In the genomic region with DNA sequence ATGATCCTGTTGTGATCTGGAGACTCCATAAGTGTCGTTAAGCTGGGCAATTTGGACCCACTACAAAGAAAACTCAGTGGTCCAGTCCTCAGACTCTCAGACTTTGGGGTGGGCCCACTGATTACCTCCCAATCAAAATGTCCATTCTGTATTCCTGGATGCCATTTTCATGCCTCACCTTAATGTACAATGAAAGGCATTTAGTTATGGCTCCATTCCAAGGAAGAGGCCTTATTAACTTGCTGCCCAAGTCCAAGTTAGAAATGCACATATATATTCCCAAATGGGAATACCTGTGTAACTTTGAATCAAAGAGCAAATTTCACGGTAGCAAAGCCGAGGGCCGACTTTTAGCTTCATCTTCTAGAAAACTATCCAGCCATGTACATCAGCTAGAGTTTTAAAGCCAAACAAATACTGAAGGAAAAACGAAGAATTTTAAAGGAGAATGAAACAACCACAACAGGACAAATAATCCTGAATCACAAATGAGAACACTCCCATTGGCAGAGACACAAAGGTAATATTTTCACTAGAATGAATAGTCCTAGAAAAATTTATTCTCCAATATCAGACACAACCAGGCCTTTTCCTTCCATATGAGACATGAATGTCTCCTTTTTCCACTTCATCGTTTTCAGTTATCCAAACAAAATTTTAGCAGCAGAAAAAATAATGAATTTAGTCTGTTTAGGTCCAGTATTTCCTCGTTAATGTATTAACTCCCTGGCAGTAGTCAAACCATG, we compare ENCODE assay signal across 3 cellular contexts.
TF ChIP-seq lines count a peak whose summit lies in the region.

No MANE protein-coding gene starts in this region.

TF ChIP-seq in liver, 16 proteins besides CTCF, POLR2A, EP300 and RAD21:
- TF ChIP-seq HNF4A (conservative IDR thresholded peaks at IDR 0.05) (no peak), RXRA (IDR thresholded peaks at IDR 0.05) (no peak), FOXA2 (IDR thresholded peaks at IDR 0.05) (no peak), NR2F2 (IDR thresholded peaks at IDR 0.05) (no peak), EGR1 (IDR thresholded peaks at IDR 0.05; ENCODE audit: low read depth in 2 of 2) (no peak), TAF1 (conservative IDR thresholded peaks at IDR 0.05) (no peak), SP1 (IDR thresholded peaks at IDR 0.05) (no peak), FOXA1 (IDR thresholded peaks at IDR 0.05) (no peak), GABPA (IDR thresholded peaks at IDR 0.05 in 1 of 2, conservative IDR thresholded peaks at IDR 0.05 in 1 of 2) (no peak), HNF4G (IDR thresholded peaks at IDR 0.05) (no peak), JUND (IDR thresholded peaks at IDR 0.05) (no peak), YY1 (IDR thresholded peaks at IDR 0.05) (no peak)
- TF ChIP-seq, protein P1, sequence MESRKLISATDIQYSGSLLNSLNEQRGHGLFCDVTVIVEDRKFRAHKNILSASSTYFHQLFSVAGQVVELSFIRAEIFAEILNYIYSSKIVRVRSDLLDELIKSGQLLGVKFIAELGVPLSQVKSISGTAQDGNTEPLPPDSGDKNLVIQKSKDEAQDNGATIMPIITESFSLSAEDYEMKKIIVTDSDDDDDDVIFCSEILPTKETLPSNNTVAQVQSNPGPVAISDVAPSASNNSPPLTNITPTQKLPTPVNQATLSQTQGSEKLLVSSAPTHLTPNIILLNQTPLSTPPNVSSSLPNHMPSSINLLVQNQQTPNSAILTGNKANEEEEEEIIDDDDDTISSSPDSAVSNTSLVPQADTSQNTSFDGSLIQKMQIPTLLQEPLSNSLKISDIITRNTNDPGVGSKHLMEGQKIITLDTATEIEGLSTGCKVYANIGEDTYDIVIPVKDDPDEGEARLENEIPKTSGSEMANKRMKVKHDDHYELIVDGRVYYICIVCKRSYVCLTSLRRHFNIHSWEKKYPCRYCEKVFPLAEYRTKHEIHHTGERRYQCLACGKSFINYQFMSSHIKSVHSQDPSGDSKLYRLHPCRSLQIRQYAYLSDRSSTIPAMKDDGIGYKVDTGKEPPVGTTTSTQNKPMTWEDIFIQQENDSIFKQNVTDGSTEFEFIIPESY (IDR thresholded peaks at IDR 0.05) = no peak
- TF ChIP-seq, protein P2, sequence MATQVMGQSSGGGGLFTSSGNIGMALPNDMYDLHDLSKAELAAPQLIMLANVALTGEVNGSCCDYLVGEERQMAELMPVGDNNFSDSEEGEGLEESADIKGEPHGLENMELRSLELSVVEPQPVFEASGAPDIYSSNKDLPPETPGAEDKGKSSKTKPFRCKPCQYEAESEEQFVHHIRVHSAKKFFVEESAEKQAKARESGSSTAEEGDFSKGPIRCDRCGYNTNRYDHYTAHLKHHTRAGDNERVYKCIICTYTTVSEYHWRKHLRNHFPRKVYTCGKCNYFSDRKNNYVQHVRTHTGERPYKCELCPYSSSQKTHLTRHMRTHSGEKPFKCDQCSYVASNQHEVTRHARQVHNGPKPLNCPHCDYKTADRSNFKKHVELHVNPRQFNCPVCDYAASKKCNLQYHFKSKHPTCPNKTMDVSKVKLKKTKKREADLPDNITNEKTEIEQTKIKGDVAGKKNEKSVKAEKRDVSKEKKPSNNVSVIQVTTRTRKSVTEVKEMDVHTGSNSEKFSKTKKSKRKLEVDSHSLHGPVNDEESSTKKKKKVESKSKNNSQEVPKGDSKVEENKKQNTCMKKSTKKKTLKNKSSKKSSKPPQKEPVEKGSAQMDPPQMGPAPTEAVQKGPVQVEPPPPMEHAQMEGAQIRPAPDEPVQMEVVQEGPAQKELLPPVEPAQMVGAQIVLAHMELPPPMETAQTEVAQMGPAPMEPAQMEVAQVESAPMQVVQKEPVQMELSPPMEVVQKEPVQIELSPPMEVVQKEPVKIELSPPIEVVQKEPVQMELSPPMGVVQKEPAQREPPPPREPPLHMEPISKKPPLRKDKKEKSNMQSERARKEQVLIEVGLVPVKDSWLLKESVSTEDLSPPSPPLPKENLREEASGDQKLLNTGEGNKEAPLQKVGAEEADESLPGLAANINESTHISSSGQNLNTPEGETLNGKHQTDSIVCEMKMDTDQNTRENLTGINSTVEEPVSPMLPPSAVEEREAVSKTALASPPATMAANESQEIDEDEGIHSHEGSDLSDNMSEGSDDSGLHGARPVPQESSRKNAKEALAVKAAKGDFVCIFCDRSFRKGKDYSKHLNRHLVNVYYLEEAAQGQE (IDR thresholded peaks at IDR 0.05) = no peak
- TF ChIP-seq, protein P3, sequence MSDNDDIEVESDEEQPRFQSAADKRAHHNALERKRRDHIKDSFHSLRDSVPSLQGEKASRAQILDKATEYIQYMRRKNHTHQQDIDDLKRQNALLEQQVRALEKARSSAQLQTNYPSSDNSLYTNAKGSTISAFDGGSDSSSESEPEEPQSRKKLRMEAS (IDR thresholded peaks at IDR 0.05) = no peak
- TF ChIP-seq, protein P4, sequence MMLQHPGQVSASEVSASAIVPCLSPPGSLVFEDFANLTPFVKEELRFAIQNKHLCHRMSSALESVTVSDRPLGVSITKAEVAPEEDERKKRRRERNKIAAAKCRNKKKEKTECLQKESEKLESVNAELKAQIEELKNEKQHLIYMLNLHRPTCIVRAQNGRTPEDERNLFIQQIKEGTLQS (IDR thresholded peaks at IDR 0.05) = no peak

TF ChIP-seq in HepG2, 621 proteins besides CTCF, POLR2A, EP300 and RAD21:
- TF ChIP-seq EED (CRISPR knock-in tag; IDR thresholded peaks at IDR 0.05) (no peak), BCL6 (CRISPR knock-in tag; IDR thresholded peaks at IDR 0.05) (no peak), SRSF4 (IDR thresholded peaks at IDR 0.05; ENCODE audit: low read depth, low read length, poor library complexity, severe bottlenecking) (no peak), FOXC1 (CRISPR knock-in tag; IDR thresholded peaks at IDR 0.05; ENCODE audit: borderline replicate concordance) (no peak), ZNF136 (CRISPR knock-in tag; IDR thresholded peaks at IDR 0.05; ENCODE audit: low read depth) (no peak), RAD51 (IDR thresholded peaks at IDR 0.05; ENCODE audit: borderline replicate concordance) (no peak), CREM (IDR thresholded peaks at IDR 0.05) (no peak), CREM (CRISPR knock-in tag; IDR thresholded peaks at IDR 0.05) (no peak), HNRNPUL1 (IDR thresholded peaks at IDR 0.05; ENCODE audit: low read depth, low read length) (no peak), ZNF550 (CRISPR knock-in tag; IDR thresholded peaks at IDR 0.05; ENCODE audit: borderline replicate concordance) (no peak), ZNF749 (CRISPR knock-in tag; IDR thresholded peaks at IDR 0.05; ENCODE audit: borderline replicate concordance) (no peak), TEAD2 (CRISPR knock-in tag; IDR thresholded peaks at IDR 0.05) (no peak), NCOA1 (CRISPR knock-in tag; IDR thresholded peaks at IDR 0.05) (no peak), GATA4 (IDR thresholded peaks at IDR 0.05; ENCODE audit: borderline replicate concordance, low read depth) (no peak), POLR2AphosphoS5 (IDR thresholded peaks at IDR 0.05; ENCODE audit: low read depth, low read length) (no peak)
- TF ChIP-seq, protein P5, sequence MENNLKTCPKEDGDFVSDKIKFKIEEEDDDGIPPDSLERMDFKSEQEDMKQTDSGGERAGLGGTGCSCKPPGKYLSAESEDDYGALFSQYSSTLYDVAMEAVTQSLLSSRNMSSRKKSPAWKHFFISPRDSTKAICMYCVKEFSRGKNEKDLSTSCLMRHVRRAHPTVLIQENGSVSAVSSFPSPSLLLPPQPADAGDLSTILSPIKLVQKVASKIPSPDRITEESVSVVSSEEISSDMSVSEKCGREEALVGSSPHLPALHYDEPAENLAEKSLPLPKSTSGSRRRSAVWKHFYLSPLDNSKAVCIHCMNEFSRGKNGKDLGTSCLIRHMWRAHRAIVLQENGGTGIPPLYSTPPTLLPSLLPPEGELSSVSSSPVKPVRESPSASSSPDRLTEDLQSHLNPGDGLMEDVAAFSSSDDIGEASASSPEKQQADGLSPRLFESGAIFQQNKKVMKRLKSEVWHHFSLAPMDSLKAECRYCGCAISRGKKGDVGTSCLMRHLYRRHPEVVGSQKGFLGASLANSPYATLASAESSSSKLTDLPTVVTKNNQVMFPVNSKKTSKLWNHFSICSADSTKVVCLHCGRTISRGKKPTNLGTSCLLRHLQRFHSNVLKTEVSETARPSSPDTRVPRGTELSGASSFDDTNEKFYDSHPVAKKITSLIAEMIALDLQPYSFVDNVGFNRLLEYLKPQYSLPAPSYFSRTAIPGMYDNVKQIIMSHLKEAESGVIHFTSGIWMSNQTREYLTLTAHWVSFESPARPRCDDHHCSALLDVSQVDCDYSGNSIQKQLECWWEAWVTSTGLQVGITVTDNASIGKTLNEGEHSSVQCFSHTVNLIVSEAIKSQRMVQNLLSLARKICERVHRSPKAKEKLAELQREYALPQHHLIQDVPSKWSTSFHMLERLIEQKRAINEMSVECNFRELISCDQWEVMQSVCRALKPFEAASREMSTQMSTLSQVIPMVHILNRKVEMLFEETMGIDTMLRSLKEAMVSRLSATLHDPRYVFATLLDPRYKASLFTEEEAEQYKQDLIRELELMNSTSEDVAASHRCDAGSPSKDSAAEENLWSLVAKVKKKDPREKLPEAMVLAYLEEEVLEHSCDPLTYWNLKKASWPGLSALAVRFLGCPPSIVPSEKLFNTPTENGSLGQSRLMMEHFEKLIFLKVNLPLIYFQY (CRISPR knock-in tag; IDR thresholded peaks at IDR 0.05; ENCODE audit: borderline replicate concordance) = no peak
- TF ChIP-seq, protein P6, sequence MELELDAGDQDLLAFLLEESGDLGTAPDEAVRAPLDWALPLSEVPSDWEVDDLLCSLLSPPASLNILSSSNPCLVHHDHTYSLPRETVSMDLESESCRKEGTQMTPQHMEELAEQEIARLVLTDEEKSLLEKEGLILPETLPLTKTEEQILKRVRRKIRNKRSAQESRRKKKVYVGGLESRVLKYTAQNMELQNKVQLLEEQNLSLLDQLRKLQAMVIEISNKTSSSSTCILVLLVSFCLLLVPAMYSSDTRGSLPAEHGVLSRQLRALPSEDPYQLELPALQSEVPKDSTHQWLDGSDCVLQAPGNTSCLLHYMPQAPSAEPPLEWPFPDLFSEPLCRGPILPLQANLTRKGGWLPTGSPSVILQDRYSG (CRISPR knock-in tag; IDR thresholded peaks at IDR 0.05) = no peak

TF ChIP-seq in WTC11, 78 proteins besides CTCF, POLR2A, EP300 and RAD21:
- TF ChIP-seq, protein P7, sequence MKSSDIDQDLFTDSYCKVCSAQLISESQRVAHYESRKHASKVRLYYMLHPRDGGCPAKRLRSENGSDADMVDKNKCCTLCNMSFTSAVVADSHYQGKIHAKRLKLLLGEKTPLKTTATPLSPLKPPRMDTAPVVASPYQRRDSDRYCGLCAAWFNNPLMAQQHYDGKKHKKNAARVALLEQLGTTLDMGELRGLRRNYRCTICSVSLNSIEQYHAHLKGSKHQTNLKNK (CRISPR knock-in tag; IDR thresholded peaks at IDR 0.05) = no peak
- TF ChIP-seq, protein P8, sequence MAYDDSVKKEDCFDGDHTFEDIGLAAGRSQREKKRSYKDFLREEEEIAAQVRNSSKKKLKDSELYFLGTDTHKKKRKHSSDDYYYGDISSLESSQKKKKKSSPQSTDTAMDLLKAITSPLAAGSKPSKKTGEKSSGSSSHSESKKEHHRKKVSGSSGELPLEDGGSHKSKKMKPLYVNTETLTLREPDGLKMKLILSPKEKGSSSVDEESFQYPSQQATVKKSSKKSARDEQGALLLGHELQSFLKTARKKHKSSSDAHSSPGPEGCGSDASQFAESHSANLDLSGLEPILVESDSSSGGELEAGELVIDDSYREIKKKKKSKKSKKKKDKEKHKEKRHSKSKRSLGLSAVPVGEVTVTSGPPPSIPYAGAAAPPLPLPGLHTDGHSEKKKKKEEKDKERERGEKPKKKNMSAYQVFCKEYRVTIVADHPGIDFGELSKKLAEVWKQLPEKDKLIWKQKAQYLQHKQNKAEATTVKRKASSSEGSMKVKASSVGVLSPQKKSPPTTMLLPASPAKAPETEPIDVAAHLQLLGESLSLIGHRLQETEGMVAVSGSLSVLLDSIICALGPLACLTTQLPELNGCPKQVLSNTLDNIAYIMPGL (CRISPR knock-in tag; IDR thresholded peaks at IDR 0.05) = no peak
- TF ChIP-seq, protein P9, sequence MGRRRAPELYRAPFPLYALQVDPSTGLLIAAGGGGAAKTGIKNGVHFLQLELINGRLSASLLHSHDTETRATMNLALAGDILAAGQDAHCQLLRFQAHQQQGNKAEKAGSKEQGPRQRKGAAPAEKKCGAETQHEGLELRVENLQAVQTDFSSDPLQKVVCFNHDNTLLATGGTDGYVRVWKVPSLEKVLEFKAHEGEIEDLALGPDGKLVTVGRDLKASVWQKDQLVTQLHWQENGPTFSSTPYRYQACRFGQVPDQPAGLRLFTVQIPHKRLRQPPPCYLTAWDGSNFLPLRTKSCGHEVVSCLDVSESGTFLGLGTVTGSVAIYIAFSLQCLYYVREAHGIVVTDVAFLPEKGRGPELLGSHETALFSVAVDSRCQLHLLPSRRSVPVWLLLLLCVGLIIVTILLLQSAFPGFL (CRISPR knock-in tag; IDR thresholded peaks at IDR 0.05; ENCODE audit: borderline replicate concordance) = no peak
- TF ChIP-seq, protein P10, sequence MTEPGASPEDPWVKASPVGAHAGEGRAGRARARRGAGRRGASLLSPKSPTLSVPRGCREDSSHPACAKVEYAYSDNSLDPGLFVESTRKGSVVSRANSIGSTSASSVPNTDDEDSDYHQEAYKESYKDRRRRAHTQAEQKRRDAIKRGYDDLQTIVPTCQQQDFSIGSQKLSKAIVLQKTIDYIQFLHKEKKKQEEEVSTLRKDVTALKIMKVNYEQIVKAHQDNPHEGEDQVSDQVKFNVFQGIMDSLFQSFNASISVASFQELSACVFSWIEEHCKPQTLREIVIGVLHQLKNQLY (CRISPR knock-in tag; IDR thresholded peaks at IDR 0.05) = no peak
- TF ChIP-seq OVOL2 (CRISPR knock-in tag; IDR thresholded peaks at IDR 0.05; ENCODE audit: borderline replicate concordance) = no peak
- TF ChIP-seq TEAD4 (CRISPR knock-in tag; IDR thresholded peaks at IDR 0.05) = no peak
- no peak for TF ChIP-seq ZNF219 (CRISPR knock-in tag; IDR thresholded peaks at IDR 0.05; ENCODE audit: borderline replicate concordance)
- TF ChIP-seq, protein P11, sequence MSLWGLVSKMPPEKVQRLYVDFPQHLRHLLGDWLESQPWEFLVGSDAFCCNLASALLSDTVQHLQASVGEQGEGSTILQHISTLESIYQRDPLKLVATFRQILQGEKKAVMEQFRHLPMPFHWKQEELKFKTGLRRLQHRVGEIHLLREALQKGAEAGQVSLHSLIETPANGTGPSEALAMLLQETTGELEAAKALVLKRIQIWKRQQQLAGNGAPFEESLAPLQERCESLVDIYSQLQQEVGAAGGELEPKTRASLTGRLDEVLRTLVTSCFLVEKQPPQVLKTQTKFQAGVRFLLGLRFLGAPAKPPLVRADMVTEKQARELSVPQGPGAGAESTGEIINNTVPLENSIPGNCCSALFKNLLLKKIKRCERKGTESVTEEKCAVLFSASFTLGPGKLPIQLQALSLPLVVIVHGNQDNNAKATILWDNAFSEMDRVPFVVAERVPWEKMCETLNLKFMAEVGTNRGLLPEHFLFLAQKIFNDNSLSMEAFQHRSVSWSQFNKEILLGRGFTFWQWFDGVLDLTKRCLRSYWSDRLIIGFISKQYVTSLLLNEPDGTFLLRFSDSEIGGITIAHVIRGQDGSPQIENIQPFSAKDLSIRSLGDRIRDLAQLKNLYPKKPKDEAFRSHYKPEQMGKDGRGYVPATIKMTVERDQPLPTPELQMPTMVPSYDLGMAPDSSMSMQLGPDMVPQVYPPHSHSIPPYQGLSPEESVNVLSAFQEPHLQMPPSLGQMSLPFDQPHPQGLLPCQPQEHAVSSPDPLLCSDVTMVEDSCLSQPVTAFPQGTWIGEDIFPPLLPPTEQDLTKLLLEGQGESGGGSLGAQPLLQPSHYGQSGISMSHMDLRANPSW (CRISPR knock-in tag; conservative IDR thresholded peaks at IDR 0.05; ENCODE audit: low read depth) = no peak
- TF ChIP-seq ETV6 (CRISPR knock-in tag; IDR thresholded peaks at IDR 0.05) = no peak
